In genomic region chr18:13455960-13456471, GRCh38 we compare ENCODE assay signal across 9 cellular contexts.
A peak's percentile ranks its signal among the peaks of the same experiment; 100 is the strongest.
DNase-seq lines count a peak whose midpoint lies in the region; ATAC-seq and TF ChIP-seq lines count a peak whose summit lies in the region.
"Had no signal": no experiment of that assay in that cellular context is flagged by ENCODE, and none has a peak within 500 bp of the region (broad histone marks: within the 10 kb centered on the region; RNA-seq: fewer than 3 reads in every experiment).

No MANE protein-coding gene starts in this region.

- TF ChIP-seq CTCF in mesothelial cell of epicardium (IDR thresholded peaks at IDR 0.05; ENCODE audit: unreplicated experiment), result no peak

- ATAC-seq in GM18873 (IDR thresholded peaks at IDR 0.05; ENCODE audit: low FRiP score, unreplicated experiment) (peak; percentile 40), HG02798 (IDR thresholded peaks at IDR 0.05; ENCODE audit: poor library complexity, unreplicated experiment) (peak; percentile 55)

- peak; percentile 28 for DNase-seq in activated T-cell treated with anti-CD3 and anti-CD28 coated beads, Interleukin-2, amount 50 U/mL, for 1 hour
- peak; percentile 71 for DNase-seq in stimulated activated CD4-positive, alpha-beta T cell treated with anti-CD3 and anti-CD28 coated beads, Interleukin-15, amount 100 ng/mL, for 24 hours
- DNase-seq in NCI-H446 (lab: John Stamatoyannopoulos, UW) (no peak), amniotic stem cell (lab: John Stamatoyannopoulos, UW) (no peak), mesothelial cell of epicardium (ENCODE audit: low spot score in 2 of 2, unreplicated experiment in 2 of 2) (no peak), T-helper 9 cell (no peak)
- DNase-seq: NCI-H82 had no signal

- H3K9me3 Mint-ChIP-seq in mesothelial cell of epicardium, result peaks cover 4% of the 10 kb centered on the region

- no peaks in the 10 kb centered on the region for H3K4me1 Mint-ChIP-seq in mesothelial cell of epicardium

- H3K4me3 Mint-ChIP-seq in mesothelial cell of epicardium, result no peak overlapping the region

- H3K36me3 Mint-ChIP-seq in mesothelial cell of epicardium, result no peaks in the 10 kb centered on the region

- H3K27me3 Mint-ChIP-seq in mesothelial cell of epicardium (ENCODE audit: low read depth), result peaks cover 37% of the 10 kb centered on the region

- H3K27ac Mint-ChIP-seq in mesothelial cell of epicardium, result no peak overlapping the region

Comparison
In these comparisons a context has a peak if more than half of its experiments do, and no peak if none do; other contexts are left out.
1. DNase-seq: peak in activated T-cell treated with anti-CD3 and anti-CD28 coated beads, Interleukin-2, amount 50 U/mL, for 1 hour (single experiment) and stimulated activated CD4-positive, alpha-beta T cell treated with anti-CD3 and anti-CD28 coated beads, Interleukin-15, amount 100 ng/mL, for 24 hours (single experiment); none in NCI-H446 (0 of 2), amniotic stem cell (single experiment), mesothelial cell of epicardium (0 of 2) and T-helper 9 cell (single experiment).